In the genomic region with DNA sequence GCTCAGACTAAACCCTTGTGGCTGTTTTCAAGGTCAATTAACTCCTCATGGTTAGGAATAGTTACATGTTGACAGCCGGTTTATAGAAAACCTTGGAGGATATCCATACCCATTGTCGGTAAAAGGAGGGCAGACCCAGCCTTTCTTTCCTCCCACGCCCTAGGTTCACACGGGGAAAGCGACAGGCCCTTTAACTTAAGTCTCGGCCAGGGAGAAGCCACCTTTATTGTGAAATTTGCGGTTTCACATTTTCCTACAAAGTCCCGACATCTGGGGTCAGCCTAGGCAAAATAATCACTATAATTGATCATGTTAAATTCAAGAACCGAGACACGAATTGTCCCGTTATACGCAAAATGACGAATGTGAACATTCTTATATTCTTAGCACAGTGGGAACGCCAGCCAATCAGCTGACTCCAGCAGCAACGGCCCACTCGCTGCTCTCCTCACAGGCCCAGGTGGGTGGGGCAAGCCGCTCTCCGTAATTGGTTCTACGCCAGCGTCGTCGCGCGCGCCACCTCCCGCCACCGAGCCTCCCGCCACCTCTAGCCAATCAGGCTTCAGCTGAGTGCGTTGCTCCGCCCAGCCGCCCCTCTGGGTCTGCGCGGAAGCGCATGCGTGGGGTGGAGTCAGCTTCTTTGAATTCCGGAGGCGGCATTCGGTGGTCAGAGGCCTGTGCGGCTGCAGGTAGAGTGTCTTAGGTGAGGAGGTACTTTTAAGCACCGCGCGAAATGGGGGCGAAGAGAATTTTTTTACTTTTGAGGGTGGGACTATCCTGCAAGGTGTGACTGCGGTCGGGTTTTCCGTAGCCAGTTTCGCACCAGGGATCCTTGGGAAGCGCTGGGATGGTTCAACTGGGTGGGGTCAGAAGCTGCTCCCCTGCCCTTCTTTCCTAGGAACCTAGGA, we compare ENCODE assay signal across 8 cellular contexts. TPM values are rescaled to one million over a fixed set of nuclear protein-coding genes. Genes with fewer than 3 reads are reported as not detected.
DNase-seq lines count a peak whose midpoint lies in the region; ATAC-seq, FAIRE-seq and TF ChIP-seq lines count a peak whose summit lies in the region.

A gene with protein sequence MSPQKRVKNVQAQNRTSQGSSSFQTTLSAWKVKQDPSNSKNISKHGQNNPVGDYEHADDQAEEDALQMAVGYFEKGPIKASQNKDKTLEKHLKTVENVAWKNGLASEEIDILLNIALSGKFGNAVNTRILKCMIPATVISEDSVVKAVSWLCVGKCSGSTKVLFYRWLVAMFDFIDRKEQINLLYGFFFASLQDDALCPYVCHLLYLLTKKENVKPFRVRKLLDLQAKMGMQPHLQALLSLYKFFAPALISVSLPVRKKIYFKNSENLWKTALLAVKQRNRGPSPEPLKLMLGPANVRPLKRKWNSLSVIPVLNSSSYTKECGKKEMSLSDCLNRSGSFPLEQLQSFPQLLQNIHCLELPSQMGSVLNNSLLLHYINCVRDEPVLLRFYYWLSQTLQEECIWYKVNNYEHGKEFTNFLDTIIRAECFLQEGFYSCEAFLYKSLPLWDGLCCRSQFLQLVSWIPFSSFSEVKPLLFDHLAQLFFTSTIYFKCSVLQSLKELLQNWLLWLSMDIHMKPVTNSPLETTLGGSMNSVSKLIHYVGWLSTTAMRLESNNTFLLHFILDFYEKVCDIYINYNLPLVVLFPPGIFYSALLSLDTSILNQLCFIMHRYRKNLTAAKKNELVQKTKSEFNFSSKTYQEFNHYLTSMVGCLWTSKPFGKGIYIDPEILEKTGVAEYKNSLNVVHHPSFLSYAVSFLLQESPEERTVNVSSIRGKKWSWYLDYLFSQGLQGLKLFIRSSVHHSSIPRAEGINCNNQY (plus strand): TSS at position 659 of the 908 bp plus-strand sequence. CDS start 2,867 bp downstream, outside the sequence.

- H4K20me1 ChIP-seq in BLaER1 = no peaks in the 10 kb centered on the region

- peak within 1 kb of the TSS; percentile 71 for H3K4me3 ChIP-seq in BLaER1
- H3K4me3 ChIP-seq in kidney epithelial cell (ENCODE audit: low read depth, low read length) = peak within 1 kb of the TSS; percentile 66

- peak within 1 kb of the TSS; percentile 67 for H3K9ac ChIP-seq in BLaER1

- TF ChIP-seq CTCF in kidney epithelial cell (IDR thresholded peaks at IDR 0.05; ENCODE audit: insufficient read depth, low read length, poor library complexity, severe bottlenecking) = no peak

- H3K4me1 ChIP-seq in BLaER1 = peaks cover 21% of the 10 kb centered on the region

- H3K9me3 ChIP-seq in BLaER1 = no peaks in the 10 kb centered on the region

- ATAC-seq in GM19324 (IDR thresholded peaks at IDR 0.05; ENCODE audit: low FRiP score, unreplicated experiment) (peak; percentile 100), HG03460 (IDR thresholded peaks at IDR 0.05; ENCODE audit: unreplicated experiment) (peak; percentile 99)

- H3K36me3 ChIP-seq in BLaER1 = 0 out of 2 replicates have a peak, but pooled peaks cover 12% of the 10 kb centered on the region
- no peaks in the 10 kb centered on the region for H3K36me3 ChIP-seq in kidney epithelial cell (ENCODE audit: control insufficient read depth, insufficient read depth, low read length)

- FAIRE-seq in colon (lab: Jason Lieb, UNC) = peak; percentile 82

- H3K27ac ChIP-seq in BLaER1 = peak within 1 kb of the TSS; percentile 54; the same call in 1 of the 2 replicates

- no peaks in the 10 kb centered on the region for H3K27me3 ChIP-seq in BLaER1
- no peaks in the 10 kb centered on the region for H3K27me3 ChIP-seq in kidney epithelial cell (ENCODE audit: control insufficient read depth, insufficient read depth, low read length)

- peak; percentile 67 for DNase-seq in NCI-H524 treated with DMSO at 0.1 percent for 48 hours (lab: John Stamatoyannopoulos, UW)
- DNase-seq in activated CD4-positive, alpha-beta T cell treated with anti-CD3 and anti-CD28 coated beads for 4 hours = peak; percentile 90 to 91
- DNase-seq in kidney epithelial cell (ENCODE audit: low read depth) = peak; percentile 58
- DNase-seq in stimulated activated CD4-positive, alpha-beta T cell treated with anti-CD3 and anti-CD28 coated beads, Interleukin-15, amount 100 ng/mL, for 24 hours = peak; percentile 93

- peak within 1 kb of the TSS; percentile 76 for H3K4me2 ChIP-seq in BLaER1

RNA-seq across cellular contexts. Expression of the gene that starts here (rescaled TPM):
- 1.8 and 2.6 TPM in 2 replicates for total RNA-seq in kidney epithelial cell

Comparison
In these comparisons a context has a peak if more than half of its experiments do, and no peak if none do; other contexts are left out.
1. Peak in every context shown above with its lines: DNase-seq, ATAC-seq, H3K4me3 ChIP-seq and H3K27ac ChIP-seq.